ENCODE assay signal across 8 cellular contexts in genomic region chr1:94819945-94820746, GRCh38. TPM values are rescaled to one million over a fixed set of nuclear protein-coding genes. Genes with fewer than 3 reads are reported as not detected.
A peak's percentile ranks its signal among the peaks of the same experiment; 100 is the strongest.
DNase-seq lines count a peak whose midpoint lies in the region; ATAC-seq lines count a peak whose summit lies in the region.

Gene SLC44A3, plus strand, starts transcription at chr1:94820357. Its CDS starts 95 bp downstream, at chr1:94820452.

- peaks cover 37 to 59% of the 10 kb centered on the region in 2 donors for H3K27me3 Mint-ChIP-seq in T-cell

- peak within 1 kb of the TSS; percentile 87 for H3K9ac ChIP-seq in mesenchymal stem cell (ENCODE audit: low read length)

- H2BK12ac ChIP-seq in mesenchymal stem cell (ENCODE audit: low read length in 2 of 2), result peak within 1 kb of the TSS; percentile 85 to 88

- CTCF ChIA-PET in T-cell (lab: Charles Lee), result no interaction called here

- POLR2A ChIA-PET in T-cell (lab: Charles Lee), result no interaction called here

- H3K4ac ChIP-seq in mesenchymal stem cell (ENCODE audit: low read depth in 1 of 2, low read length in 2 of 2), result peak within 1 kb of the TSS; percentile 40 to 84

- peak within 1 kb of the TSS; percentile 88 for H3K4me2 ChIP-seq in mesenchymal stem cell (ENCODE audit: low read length, poor library complexity, severe bottlenecking)

- H3K4me3 Mint-ChIP-seq in T-cell, result peak within 1 kb of the TSS; percentile 54 to 69 (median 65)

- H3K9me3 ChIP-seq in effector memory CD4-positive, alpha-beta T cell (ENCODE audit: control insufficient read depth, low read length), result no peaks in the 10 kb centered on the region
- H3K9me3 ChIP-seq in mesenchymal stem cell (ENCODE audit: control insufficient read depth, low read length), result no peaks in the 10 kb centered on the region

- H3K4me1 ChIP-seq in effector memory CD4-positive, alpha-beta T cell (ENCODE audit: control insufficient read depth, insufficient read depth, low read length, poor library complexity, severe bottlenecking), result peaks cover 2% of the 10 kb centered on the region
- H3K4me1 ChIP-seq in mesenchymal stem cell (ENCODE audit: control insufficient read depth, insufficient read depth, low read depth, low read length), result peaks cover 16% of the 10 kb centered on the region

- H2BK5ac ChIP-seq in mesenchymal stem cell (ENCODE audit: low read depth, low read length, poor library complexity, severe bottlenecking), result peak within 1 kb of the TSS; percentile 59

- peak within 1 kb of the TSS; percentile 15 for H2BK15ac ChIP-seq in mesenchymal stem cell (ENCODE audit: low read depth, poor library complexity, severe bottlenecking)

- peak within 1 kb of the TSS; percentile 46 for H3K4me3 ChIP-seq in effector memory CD4-positive, alpha-beta T cell (ENCODE audit: insufficient read depth, low read depth, low read length, poor library complexity, severe bottlenecking)
- H3K4me3 ChIP-seq in mesenchymal stem cell (ENCODE audit: insufficient read depth in 1 of 2, low read depth in 1 of 2, low read length in 2 of 2), result peak within 1 kb of the TSS; percentile 82 to 83

- H3K27me3 ChIP-seq in effector memory CD4-positive, alpha-beta T cell (replicated peaks; ENCODE audit: control insufficient read depth, insufficient read depth, low read length, poor library complexity, severe bottlenecking), result peaks cover 9% of the 10 kb centered on the region
- peaks cover 0 to 12% of the 10 kb centered on the region in 2 experiments for H3K27me3 ChIP-seq in mesenchymal stem cell (ENCODE audit: control insufficient read depth in 1 of 2, insufficient read depth in 1 of 2, low read length in 2 of 2)

- H3K79me1 ChIP-seq in mesenchymal stem cell (replicated peaks; ENCODE audit: low read length, poor library complexity, severe bottlenecking), result peaks cover 16% of the 10 kb centered on the region

- H2AK5ac ChIP-seq in mesenchymal stem cell (ENCODE audit: low read length, severe bottlenecking), result peak within 1 kb of the TSS; percentile 74

- H2BK120ac ChIP-seq in mesenchymal stem cell (ENCODE audit: low read depth, low read length), result peak within 1 kb of the TSS; percentile 58

- H3K18ac ChIP-seq in mesenchymal stem cell (ENCODE audit: low read depth in 1 of 2, low read length in 2 of 2), result peak within 1 kb of the TSS; percentile 89 to 93

- H3K36me3 Mint-ChIP-seq in T-cell, result no peaks in the 10 kb centered on the region

- ATAC-seq in T-cell (replicated peaks in 1 of 4) (peak; percentile 43 to 84 (median 62)), GM18502 (IDR thresholded peaks at IDR 0.05; ENCODE audit: poor library complexity, unreplicated experiment) (no peak), HG03442 (IDR thresholded peaks at IDR 0.05; ENCODE audit: unreplicated experiment) (no peak)

- H3K14ac ChIP-seq in mesenchymal stem cell (ENCODE audit: low read length in 2 of 2), result peak within 1 kb of the TSS in 1 of 2 experiments; percentile 90

- H2AFZ ChIP-seq in mesenchymal stem cell (ENCODE audit: low read depth, low read length), result peak within 1 kb of the TSS; percentile 80

- H3K23ac ChIP-seq in mesenchymal stem cell (ENCODE audit: low read length in 2 of 2), result peak within 1 kb of the TSS in 1 of 2 experiments; percentile 99

- no peak within 1 kb of the TSS for H3K27ac ChIP-seq in effector memory CD4-positive, alpha-beta T cell (ENCODE audit: insufficient read depth, low read length, poor library complexity, severe bottlenecking)
- H3K27ac ChIP-seq in mesenchymal stem cell (ENCODE audit: low read length, poor library complexity, severe bottlenecking), result peak within 1 kb of the TSS; percentile 97
- no peak within 1 kb of the TSS for H3K27ac ChIP-seq in substantia nigra (ENCODE audit: low read depth, low read length, poor library complexity, severe bottlenecking)

- peak within 1 kb of the TSS; percentile 85 for H4K91ac ChIP-seq in mesenchymal stem cell (ENCODE audit: low read length)

- H4K8ac ChIP-seq in mesenchymal stem cell (ENCODE audit: low read length), result peak within 1 kb of the TSS; percentile 90

- H3K27ac Mint-ChIP-seq in T-cell, result no peak within 1 kb of the TSS

- peaks cover 0 to 15% (median 10%) of the 10 kb centered on the region in 3 donors for H3K4me1 Mint-ChIP-seq in T-cell

- no peaks in the 10 kb centered on the region for H3K36me3 ChIP-seq in effector memory CD4-positive, alpha-beta T cell (ENCODE audit: control insufficient read depth, insufficient read depth, low read length)
- H3K36me3 ChIP-seq in mesenchymal stem cell (ENCODE audit: control insufficient read depth in 1 of 2, insufficient read depth in 2 of 2, low read depth in 1 of 2, low read length in 2 of 2), result peaks cover 0 to 6% of the 10 kb centered on the region in 2 experiments

- H3K9me3 Mint-ChIP-seq in T-cell, result no peaks in the 10 kb centered on the region

- WGBS in mesenchymal stem cell, result 1% methylated on average over 54 of the region's 77 CpGs

- peak; percentile 82 for DNase-seq in COLO668 (lab: John Stamatoyannopoulos, UW; ENCODE audit: unreplicated experiment)
- peak; percentile 53 for DNase-seq in HK-2 (ENCODE audit: unreplicated experiment)
- peak in 4 of 34 experiments; percentile 4 to 22 (median 15) for DNase-seq in T-cell
- DNase-seq in effector memory CD4-positive, alpha-beta T cell, result no peak
- DNase-seq in mesenchymal stem cell, result peak; percentile 69
- peak in 27 of 49 donors; percentile 5 to 78 (median 27) for DNase-seq in substantia nigra (lab: John Stamatoyannopoulos, UW)

RNA-seq across cellular contexts. Expression of gene SLC44A3, which starts in this region (rescaled TPM):
- under 1 TPM in 4 of 5 donors, not detected in 1; 0.30 to 0.99 (median 0.74) TPM for total RNA-seq in T-cell
- polyA plus RNA-seq in mesenchymal stem cell (2013, experiment 1 of 2), result 12.6 TPM
- polyA plus RNA-seq in mesenchymal stem cell (2013, experiment 2 of 2), result 11.5 TPM

Comparison
In these comparisons a context has a peak if more than half of its experiments do, and no peak if none do; other contexts are left out.
1. Peak in ATAC-seq in T-cell; RNA of the gene not detected or under 1 TPM.
2. DNase-seq: peak in COLO668 (single experiment), HK-2 (single experiment), mesenchymal stem cell (single experiment) and substantia nigra (27 of 49); none in effector memory CD4-positive, alpha-beta T cell (0 of 3).